ENCODE assay signal across 25 cellular contexts in the genomic region with DNA sequence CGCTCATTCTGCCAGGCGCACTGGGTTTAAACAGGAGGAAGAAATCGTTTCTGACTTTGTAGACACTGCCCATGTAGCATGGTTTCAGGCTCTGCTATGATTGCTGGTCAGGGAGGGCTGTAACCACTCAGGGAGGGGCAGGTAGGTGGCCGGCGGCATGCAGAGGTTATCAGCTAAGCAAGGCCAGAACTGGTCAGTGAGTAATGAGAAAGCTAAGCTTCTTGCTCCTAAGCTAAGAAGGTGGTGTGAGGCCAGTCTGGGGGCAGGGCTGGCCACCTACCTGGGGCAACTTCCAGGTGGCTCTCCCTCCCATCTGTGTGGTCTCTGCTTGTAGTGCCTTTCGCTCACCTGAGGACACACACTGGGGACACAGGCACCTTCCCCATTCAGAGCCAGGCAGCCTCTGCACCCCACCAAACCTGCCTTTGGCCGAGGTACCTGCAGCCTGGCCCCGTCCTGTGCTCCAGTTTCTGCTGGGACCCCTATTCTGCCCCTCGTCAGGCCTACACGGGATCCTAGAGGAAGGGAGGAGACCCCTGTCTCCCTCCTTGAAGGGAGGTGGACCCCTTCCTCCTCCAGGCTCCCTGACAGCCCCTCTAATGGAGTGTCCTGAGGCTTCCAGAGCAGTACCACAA.
"Had no signal": no experiment of that assay in that cellular context is flagged by ENCODE, and none has a peak within 500 bp of the region (broad histone marks: within the 10 kb centered on the region; RNA-seq: fewer than 3 reads in every experiment).

No MANE protein-coding gene starts in this region.

- DNase-seq: activated B cell treated with CpG ODN at 0.5 μM for 24 hours; activated CD4-positive, alpha-beta T cell treated with anti-CD3 and anti-CD28 coated beads for 36 hours; activated CD8-positive, alpha-beta memory T cell treated with anti-CD3 and anti-CD28 coated beads, Interleukin-2, amount 10 ng/mL, durations not matched to agents 7 days and 5 days; activated CD8-positive, alpha-beta T cell treated with anti-CD3 and anti-CD28 coated beads, Interleukin-2, amount 10 ng/mL, durations not matched to agents 7 days and 5 days; activated naive CD4-positive, alpha-beta T cell; activated T-cell treated with anti-CD3 and anti-CD28 coated beads, Interleukin-2, amount 50 U/mL, for 48 hours; anterior cingulate cortex; colonic mucosa; effector CD8-positive, alpha-beta T cell; head of caudate nucleus; pancreas; stimulated activated naive CD4-positive, alpha-beta T cell treated with Interleukin-2 at 50 U/mL for 16 hours; T-helper 2 cell; testis; transverse colon; uterus had no signal

- ATAC-seq: activated CD4-positive, alpha-beta T cell treated with anti-CD3 and anti-CD28 coated beads for 36 hours; activated CD8-positive, alpha-beta memory T cell treated with anti-CD3 and anti-CD28 coated beads, Interleukin-2, amount 10 ng/mL, durations not matched to agents 7 days and 5 days; activated CD8-positive, alpha-beta T cell treated with anti-CD3 and anti-CD28 coated beads, Interleukin-2, amount 10 ng/mL, durations not matched to agents 7 days and 5 days; activated naive CD4-positive, alpha-beta T cell treated with anti-CD3 and anti-CD28 coated beads, Interleukin-2, amount 50 U/mL, for 72 hours; left lung; mucosa of descending colon; natural killer cell treated with Interleukin-12 subunit alpha and Interleukin-12 subunit beta and Interleukin-15 and Interleukin-18, amount 100 ng/mL, for 72 hours; pancreas; right cardiac atrium had no signal

- H3K9me3 Mint-ChIP-seq: activated B cell treated with CpG ODN at 0.5 μM for 24 hours; activated naive CD4-positive, alpha-beta T cell treated with anti-CD3 and anti-CD28 coated beads, Interleukin-2, amount 50 U/mL, for 72 hours; natural killer cell treated with Interleukin-12 subunit alpha and Interleukin-12 subunit beta and Interleukin-15 and Interleukin-18, amount 100 ng/mL, for 72 hours had no signal

- H3K4me1 Mint-ChIP-seq: activated B cell treated with CpG ODN at 0.5 μM for 24 hours; activated CD4-positive, alpha-beta T cell treated with anti-CD3 and anti-CD28 coated beads for 36 hours; activated CD8-positive, alpha-beta memory T cell treated with anti-CD3 and anti-CD28 coated beads, Interleukin-2, amount 10 ng/mL, durations not matched to agents 7 days and 5 days had no signal

- H3K4me3 ChIP-seq: colonic mucosa, left lung, lung, mucosa of descending colon, pancreas, testis, transverse colon, uterus had no signal

- FAIRE-seq: endometrium, pancreas had no signal

- H3K27ac ChIP-seq: colonic mucosa, epithelial cell of prostate, left lung, neutrophil, pancreas, testis, transverse colon, uterus had no signal

- H3K4me1 ChIP-seq: colonic mucosa, pancreas, testis, transverse colon, uterus had no signal

- H3K27me3 Mint-ChIP-seq: activated B cell treated with CpG ODN at 0.5 μM for 24 hours; activated CD4-positive, alpha-beta T cell treated with anti-CD3 and anti-CD28 coated beads for 36 hours; activated CD8-positive, alpha-beta memory T cell treated with anti-CD3 and anti-CD28 coated beads, Interleukin-2, amount 10 ng/mL, durations not matched to agents 7 days and 5 days; natural killer cell treated with Interleukin-12 subunit alpha and Interleukin-12 subunit beta and Interleukin-15 and Interleukin-18, amount 100 ng/mL, for 72 hours had no signal

- H3K36me3 Mint-ChIP-seq: activated CD8-positive, alpha-beta memory T cell treated with anti-CD3 and anti-CD28 coated beads, Interleukin-2, amount 10 ng/mL, durations not matched to agents 7 days and 5 days; activated naive CD4-positive, alpha-beta T cell treated with anti-CD3 and anti-CD28 coated beads, Interleukin-2, amount 50 U/mL, for 72 hours; natural killer cell treated with Interleukin-12 subunit alpha and Interleukin-12 subunit beta and Interleukin-15 and Interleukin-18, amount 100 ng/mL, for 72 hours had no signal

- H3K4me3 Mint-ChIP-seq: activated B cell treated with CpG ODN at 0.5 μM for 24 hours; activated CD4-positive, alpha-beta T cell treated with anti-CD3 and anti-CD28 coated beads for 36 hours; activated CD8-positive, alpha-beta memory T cell treated with anti-CD3 and anti-CD28 coated beads, Interleukin-2, amount 10 ng/mL, durations not matched to agents 7 days and 5 days; activated CD8-positive, alpha-beta T cell treated with anti-CD3 and anti-CD28 coated beads, Interleukin-2, amount 10 ng/mL, durations not matched to agents 7 days and 5 days; natural killer cell treated with Interleukin-12 subunit alpha and Interleukin-12 subunit beta and Interleukin-15 and Interleukin-18, amount 100 ng/mL, for 72 hours had no signal

- H3K27me3 ChIP-seq: colonic mucosa, left lung, neutrophil, pancreas, testis, transverse colon, uterus had no signal

- H3K27ac Mint-ChIP-seq: activated B cell treated with CpG ODN at 0.5 μM for 24 hours; activated CD4-positive, alpha-beta T cell treated with anti-CD3 and anti-CD28 coated beads for 36 hours; activated CD8-positive, alpha-beta memory T cell treated with anti-CD3 and anti-CD28 coated beads, Interleukin-2, amount 10 ng/mL, durations not matched to agents 7 days and 5 days; activated CD8-positive, alpha-beta T cell treated with anti-CD3 and anti-CD28 coated beads, Interleukin-2, amount 10 ng/mL, durations not matched to agents 7 days and 5 days; activated naive CD4-positive, alpha-beta T cell treated with anti-CD3 and anti-CD28 coated beads, Interleukin-2, amount 50 U/mL, for 72 hours; natural killer cell treated with Interleukin-12 subunit alpha and Interleukin-12 subunit beta and Interleukin-15 and Interleukin-18, amount 100 ng/mL, for 72 hours had no signal

- H3K9me3 ChIP-seq: colonic mucosa, left lung, mucosa of descending colon, neutrophil, pancreas, testis, transverse colon, uterus had no signal

- H3K36me3 ChIP-seq: colonic mucosa, left lung, neutrophil, pancreas, transverse colon, uterus had no signal
